Comparison of ENCODE assay signal across 9 cellular contexts in the genomic region with DNA sequence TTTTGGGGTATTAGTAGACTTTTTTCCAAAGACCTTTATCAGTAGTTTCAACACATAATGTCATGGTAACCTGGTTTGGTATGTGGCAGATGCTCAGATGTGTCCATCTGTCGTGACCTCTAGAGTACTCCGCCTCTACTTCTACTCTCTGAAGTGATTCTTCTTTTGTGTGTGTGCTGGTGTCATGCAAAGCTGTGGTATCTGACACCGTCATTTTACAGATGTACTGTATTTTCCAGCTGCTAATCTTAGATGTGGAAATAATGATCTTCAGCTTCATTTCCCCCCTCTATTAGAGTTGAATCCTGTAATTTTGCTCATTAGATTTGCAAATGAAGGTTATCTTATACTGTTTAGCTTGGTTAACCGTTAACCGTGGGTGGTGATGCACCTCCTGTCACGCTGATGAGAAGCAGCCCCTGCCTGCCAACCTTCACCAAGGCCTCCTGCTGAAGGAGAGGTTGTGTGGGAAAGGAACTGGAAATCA.
DNase-seq lines count a peak whose midpoint lies in the region; ATAC-seq and TF ChIP-seq lines count a peak whose summit lies in the region.
"Had no signal": no experiment of that assay in that cellular context is flagged by ENCODE, and none has a peak within 500 bp of the region (broad histone marks: within the 10 kb centered on the region; RNA-seq: fewer than 3 reads in every experiment).

No MANE protein-coding gene starts in this region.

- TF ChIP-seq POLR2A in esophagus squamous epithelium (IDR thresholded peaks at IDR 0.05) (no peak), thyroid gland (IDR thresholded peaks at IDR 0.05) (no peak)

- H2BK120ac ChIP-seq in neuronal stem cell (ENCODE audit: low read depth, low read length), result no peak overlapping the region

- H3K9ac ChIP-seq in neuronal stem cell (ENCODE audit: low read depth, low read length, poor library complexity), result no peak overlapping the region
- H3K9ac ChIP-seq: KMS-11 had no signal

- peaks cover 0 to 24% (median 18%) of the 10 kb centered on the region in 8 donors for H3K9me3 Mint-ChIP-seq in CD4-positive, alpha-beta memory T cell

- H3K23ac ChIP-seq in neuronal stem cell (ENCODE audit: low read depth, low read length, poor library complexity), result no peak overlapping the region

- H4K91ac ChIP-seq in neuronal stem cell (ENCODE audit: low read depth, low read length, poor library complexity), result no peak overlapping the region

- H2BK5ac ChIP-seq in neuronal stem cell (ENCODE audit: low read length), result no peak overlapping the region

- H3K27ac ChIP-seq in CD4-positive, alpha-beta memory T cell (ENCODE audit: low read depth, low read length), result no peak overlapping the region
- H3K27ac ChIP-seq in esophagus squamous epithelium (no peak overlapping the region), neuronal stem cell (replicated peaks; ENCODE audit: low read length) (no peak overlapping the region), thyroid gland (no peak overlapping the region)
- H3K27ac ChIP-seq: KMS-11 had no signal

- WGBS in esophagus squamous epithelium, 2 donors, result 69 to 73% methylated on average over 5 to 6 of the region's 6 CpGs
- WGBS in neuronal stem cell (ENCODE audit: extremely low coverage in 2 of 2, insufficient read length in 2 of 2, insufficient replicate concordance in 1 of 2), 2 donors, result no CpG with 5 or more reads among the region's 6 CpGs
- 74 to 80% methylated on average over 6 of the region's 6 CpGs for WGBS in thyroid gland, 2 donors

- H2BK12ac ChIP-seq in neuronal stem cell (ENCODE audit: low read length), result no peak overlapping the region

- H3K36me3 Mint-ChIP-seq in CD4-positive, alpha-beta memory T cell, result peaks cover 0 to 6% of the 10 kb centered on the region in 2 donors

- intact Hi-C loops in CD4-positive, alpha-beta memory T cell (cut with micrococcal nuclease), result no loop called here
- intact Hi-C loops in esophagus squamous epithelium (cut with DNase I) (no loop called here), thyroid gland (cut with DNase I) (no loop called here)

- H3K4me1 ChIP-seq in CD4-positive, alpha-beta memory T cell (ENCODE audit: insufficient read depth, low read length), result peaks cover 42% of the 10 kb centered on the region
- H3K4me1 ChIP-seq in esophagus squamous epithelium, result peaks cover 0 to 20% (median 9%) of the 10 kb centered on the region in 3 donors
- no peaks in the 10 kb centered on the region for H3K4me1 ChIP-seq in neuronal stem cell (ENCODE audit: control insufficient read depth in 2 of 2, insufficient read depth in 1 of 2, low read depth in 1 of 2, low read length in 2 of 2)
- H3K4me1 ChIP-seq in thyroid gland, result no peaks in the 10 kb centered on the region

- H3K79me1 ChIP-seq in neuronal stem cell (ENCODE audit: low read depth, low read length), result no peaks in the 10 kb centered on the region

- CTCF ChIA-PET in CD4-positive, alpha-beta memory T cell (lab: Charles Lee; ENCODE audit: partially characterized antibody), result interaction anchor here (0.9 to 1.8 kb wide), 9 partner anchors 25 to 270 kb away, joined by 3 to 7 read pairs (median 4); no protein-coding TSS in a partner anchor

- H2AFZ ChIP-seq in neuronal stem cell (ENCODE audit: low read length), result no peak overlapping the region

- H3K4me3 ChIP-seq in CD4-positive, alpha-beta memory T cell (ENCODE audit: low read length in 2 of 2), result no peak overlapping the region
- H3K4me3 ChIP-seq in esophagus squamous epithelium, result no peak overlapping the region
- no peak overlapping the region for H3K4me3 ChIP-seq in neuronal stem cell (ENCODE audit: low read length in 2 of 2)
- H3K4me3 ChIP-seq in thyroid gland (replicated peaks in 1 of 3), result no peak overlapping the region

- H4K8ac ChIP-seq in neuronal stem cell (ENCODE audit: low read depth, low read length), result no peak overlapping the region

- H3K14ac ChIP-seq in neuronal stem cell (ENCODE audit: low read length), result no peak overlapping the region

- no peaks in the 10 kb centered on the region for H3K36me3 ChIP-seq in CD4-positive, alpha-beta memory T cell (ENCODE audit: insufficient read depth, low read length)
- no peaks in the 10 kb centered on the region for H3K36me3 ChIP-seq in esophagus squamous epithelium
- H3K36me3 ChIP-seq in neuronal stem cell (replicated peaks in 1 of 2; ENCODE audit: control insufficient read depth in 2 of 2, insufficient read depth in 2 of 2, low read length in 2 of 2), result no peaks in the 10 kb centered on the region
- no peaks in the 10 kb centered on the region for H3K36me3 ChIP-seq in thyroid gland

- no peaks in the 10 kb centered on the region for H3K27me3 ChIP-seq in CD4-positive, alpha-beta memory T cell (ENCODE audit: insufficient read depth, low read length)
- H3K27me3 ChIP-seq in esophagus squamous epithelium (no peaks in the 10 kb centered on the region), neuronal stem cell (ENCODE audit: control insufficient read depth in 3 of 3, insufficient read depth in 3 of 3, low read depth in 1 of 3, low read length in 3 of 3) (no peaks in the 10 kb centered on the region), thyroid gland (no peaks in the 10 kb centered on the region)

- no peak overlapping the region for H3K4me2 ChIP-seq in neuronal stem cell (ENCODE audit: insufficient read depth, low read length, poor library complexity, severe bottlenecking)
- H3K4me2 ChIP-seq: KMS-11 had no signal

- POLR2A ChIA-PET in CD4-positive, alpha-beta memory T cell (lab: Charles Lee; ENCODE audit: partially characterized antibody), result interaction anchor here (1.0 to 2.8 kb wide), 6 partner anchors 24 to 222 kb away, joined by 3 to 11 read pairs (median 6); partner anchors contain the start of genes AMIGO2 and PCED1B

- no peak overlapping the region for H3K4ac ChIP-seq in neuronal stem cell (ENCODE audit: low read length)

- no peak overlapping the region for H2AK5ac ChIP-seq in neuronal stem cell (ENCODE audit: low read depth, low read length)

- H3K9me3 ChIP-seq in CD4-positive, alpha-beta memory T cell (ENCODE audit: control insufficient read depth in 1 of 2, low read length in 2 of 2), result no peaks in the 10 kb centered on the region
- H3K9me3 ChIP-seq in esophagus squamous epithelium (no peaks in the 10 kb centered on the region), neuronal stem cell (replicated peaks in 1 of 2; ENCODE audit: control insufficient read depth in 2 of 2, insufficient read depth in 1 of 2, low read depth in 1 of 2, low read length in 2 of 2) (no peaks in the 10 kb centered on the region), thyroid gland (no peaks in the 10 kb centered on the region)

- DNase-seq in CD4-positive, alpha-beta memory T cell, result no peak
- DNase-seq in amniotic epithelial cell (ENCODE audit: low read depth) (peak; percentile 74), esophagus squamous epithelium (lab: John Stamatoyannopoulos, UW) (no peak), neuronal stem cell (ENCODE audit: low spot score) (no peak), thyroid gland (no peak)

- ATAC-seq in GM19025 (IDR thresholded peaks at IDR 0.05; ENCODE audit: low read depth, unreplicated experiment) (peak; percentile 78), HG03095 (IDR thresholded peaks at IDR 0.05; ENCODE audit: unreplicated experiment) (peak; percentile 81), GM21576 (IDR thresholded peaks at IDR 0.05; ENCODE audit: unreplicated experiment) (no peak)

- H3K4me3 Mint-ChIP-seq in CD4-positive, alpha-beta memory T cell, result peak overlapping the region in 3 of 8 donors; percentile 34 to 46 (median 41)

- peaks cover 39 to 63% (median 50%) of the 10 kb centered on the region in 4 donors for H3K4me1 Mint-ChIP-seq in CD4-positive, alpha-beta memory T cell

- H2BK15ac ChIP-seq in neuronal stem cell (ENCODE audit: low read length), result no peak overlapping the region

- TF ChIP-seq CTCF in esophagus squamous epithelium (IDR thresholded peaks at IDR 0.05), result no peak
- no peak for TF ChIP-seq CTCF in thyroid gland (IDR thresholded peaks at IDR 0.05)

- no peak overlapping the region for H3K18ac ChIP-seq in neuronal stem cell (ENCODE audit: low read length)

- H3K27ac Mint-ChIP-seq in CD4-positive, alpha-beta memory T cell, result peak overlapping the region in 4 of 7 donors; percentile 44 to 90 (median 76)

- H3K27me3 Mint-ChIP-seq in CD4-positive, alpha-beta memory T cell, result no peaks in the 10 kb centered on the region
